14 cellular contexts compared by ENCODE assay signal in the genomic region with DNA sequence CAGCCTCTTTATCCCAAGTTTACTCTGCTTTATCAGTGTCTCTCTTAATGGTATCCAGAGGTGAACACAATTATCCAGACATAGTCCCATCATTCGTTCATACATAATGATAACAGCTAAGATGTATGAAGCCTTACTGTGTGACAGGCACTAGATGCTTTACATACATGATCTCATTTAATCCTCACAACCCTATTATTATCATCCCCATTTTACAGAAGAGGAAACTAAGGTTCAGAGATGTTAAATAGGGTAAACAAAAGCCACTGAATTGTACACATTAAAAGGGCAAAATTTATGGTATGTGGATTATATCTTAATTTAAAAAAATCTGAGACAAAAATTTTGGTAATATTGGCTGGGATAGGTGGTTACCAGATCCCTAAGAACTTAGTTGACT.
A peak's percentile ranks its signal among the peaks of the same experiment; 100 is the strongest.
DNase-seq lines count a peak whose midpoint lies in the region; ATAC-seq and TF ChIP-seq lines count a peak whose summit lies in the region.
"Had no signal": no experiment of that assay in that cellular context is flagged by ENCODE, and none has a peak within 500 bp of the region (broad histone marks: within the 10 kb centered on the region; RNA-seq: fewer than 3 reads in every experiment).

No MANE protein-coding gene starts in this region.

- peaks cover 2 to 9% of the 10 kb centered on the region in 2 donors for H3K27me3 Mint-ChIP-seq in natural killer cell treated with Interleukin-12 subunit alpha and Interleukin-12 subunit beta and Interleukin-15 and Interleukin-18, amount 100 ng/mL, for 72 hours
- no peaks in the 10 kb centered on the region for H3K27me3 Mint-ChIP-seq in natural killer cell (ENCODE audit: low read depth in 2 of 2)
- H3K27me3 Mint-ChIP-seq in naive B cell, result no peaks in the 10 kb centered on the region

- no peaks in the 10 kb centered on the region for H3K9me3 Mint-ChIP-seq in natural killer cell treated with Interleukin-12 subunit alpha and Interleukin-12 subunit beta and Interleukin-15 and Interleukin-18, amount 100 ng/mL, for 72 hours
- H3K9me3 Mint-ChIP-seq in natural killer cell, result no peaks in the 10 kb centered on the region
- no peaks in the 10 kb centered on the region for H3K9me3 Mint-ChIP-seq in naive B cell

- H3K27ac ChIP-seq in Karpas-422 (ENCODE audit: low read length), result no peak overlapping the region
- H3K27ac ChIP-seq: RWPE1 had no signal

- intact Hi-C loops in natural killer cell (cut with micrococcal nuclease), result no loop called here

- H3K9me2 ChIP-seq in Karpas-422 (replicated peaks; ENCODE audit: insufficient read depth, low read length), result no peaks in the 10 kb centered on the region

- H3K27me3 ChIP-seq in Karpas-422 (ENCODE audit: low read length), result no peaks in the 10 kb centered on the region

- no peaks in the 10 kb centered on the region for H3K36me3 Mint-ChIP-seq in natural killer cell treated with Interleukin-12 subunit alpha and Interleukin-12 subunit beta and Interleukin-15 and Interleukin-18, amount 100 ng/mL, for 72 hours
- H3K36me3 Mint-ChIP-seq in natural killer cell (no peaks in the 10 kb centered on the region), naive B cell (no peaks in the 10 kb centered on the region)

- no peak for TF ChIP-seq CTCF in natural killer cell (IDR thresholded peaks at IDR 0.05)

- no peak overlapping the region for H3K9ac ChIP-seq in Karpas-422 (ENCODE audit: low read length)

- H3K4me3 Mint-ChIP-seq in natural killer cell treated with Interleukin-12 subunit alpha and Interleukin-12 subunit beta and Interleukin-15 and Interleukin-18, amount 100 ng/mL, for 72 hours, result no peak overlapping the region
- H3K4me3 Mint-ChIP-seq in natural killer cell (no peak overlapping the region), naive B cell (peak overlapping the region in 3 of 8 donors; percentile 39 to 53 (median 53))

- H3K27ac Mint-ChIP-seq in natural killer cell treated with Interleukin-12 subunit alpha and Interleukin-12 subunit beta and Interleukin-15 and Interleukin-18, amount 100 ng/mL, for 72 hours, result no peak overlapping the region
- H3K27ac Mint-ChIP-seq in natural killer cell (no peak overlapping the region), naive B cell (peak overlapping the region in 5 of 6 donors; percentile 60 to 90 (median 66))

- no peaks in the 10 kb centered on the region for H3K36me3 ChIP-seq in Karpas-422 (ENCODE audit: insufficient read depth, low read length)

- DNase-seq in natural killer cell treated with Interleukin-12 subunit alpha and Interleukin-12 subunit beta and Interleukin-15 and Interleukin-18, amount 100 ng/mL, for 72 hours (ENCODE audit: low spot score), result peak; percentile 5
- no peak for DNase-seq in natural killer cell
- DNase-seq in Karpas-422, result no peak
- DNase-seq in naive B cell, result no peak
- no peak for DNase-seq in NCI-H146 treated with DMSO at 0.1 percent for 48 hours (lab: John Stamatoyannopoulos, UW; ENCODE audit: unreplicated experiment)
- DNase-seq in hepatic stellate cell (ENCODE audit: low spot score), result no peak
- DNase-seq in NCI-H1436 (lab: John Stamatoyannopoulos, UW), result no peak
- no peak for DNase-seq in SW 1271 (lab: John Stamatoyannopoulos, UW)
- DNase-seq: C1 segment of cervical spinal cord, DND-41, NCI-H187 treated with DMSO at 0.1 percent for 48 hours, NCI-H524, SIG-M5 had no signal

- no peak for ATAC-seq in natural killer cell treated with Interleukin-12 subunit alpha and Interleukin-12 subunit beta and Interleukin-15 and Interleukin-18, amount 100 ng/mL, for 72 hours
- no peak for ATAC-seq in natural killer cell
- no peak for ATAC-seq in naive B cell (ENCODE audit: low read depth in 2 of 2)

- no peak overlapping the region for H2AFZ ChIP-seq in Karpas-422 (ENCODE audit: low read length)

- H3K4me1 Mint-ChIP-seq in natural killer cell treated with Interleukin-12 subunit alpha and Interleukin-12 subunit beta and Interleukin-15 and Interleukin-18, amount 100 ng/mL, for 72 hours (ENCODE audit: low read depth in 2 of 2), result peaks cover 0 to 2% of the 10 kb centered on the region in 2 donors
- H3K4me1 Mint-ChIP-seq in natural killer cell, result no peaks in the 10 kb centered on the region
- peaks cover 37 to 50% (median 47%) of the 10 kb centered on the region in 3 donors for H3K4me1 Mint-ChIP-seq in naive B cell

- H3K4me3 ChIP-seq in Karpas-422 (ENCODE audit: low read length), result no peak overlapping the region

- no peaks in the 10 kb centered on the region for H3K9me3 ChIP-seq in Karpas-422 (ENCODE audit: low read length)

- no peaks in the 10 kb centered on the region for H3K79me2 ChIP-seq in Karpas-422 (ENCODE audit: low read length)

- peaks cover 24% of the 10 kb centered on the region for H3K4me1 ChIP-seq in Karpas-422 (ENCODE audit: low read length)

- H4K20me1 ChIP-seq in Karpas-422 (ENCODE audit: insufficient read depth, low read depth, low read length), result no peaks in the 10 kb centered on the region

- H3K4me2 ChIP-seq in Karpas-422 (ENCODE audit: low read depth, low read length, poor library complexity, severe bottlenecking), result peak overlapping the region; percentile 3

Comparison
In these comparisons a context has a peak if more than half of its experiments do, and no peak if none do; other contexts are left out.
1. H3K27ac Mint-ChIP-seq: peak in naive B cell (5 of 6); none in natural killer cell treated with Interleukin-12 subunit alpha and Interleukin-12 subunit beta and Interleukin-15 and Interleukin-18, amount 100 ng/mL, for 72 hours (0 of 2) and natural killer cell (0 of 2).